1 cellular context compared by ENCODE assay signal in the genomic region with DNA sequence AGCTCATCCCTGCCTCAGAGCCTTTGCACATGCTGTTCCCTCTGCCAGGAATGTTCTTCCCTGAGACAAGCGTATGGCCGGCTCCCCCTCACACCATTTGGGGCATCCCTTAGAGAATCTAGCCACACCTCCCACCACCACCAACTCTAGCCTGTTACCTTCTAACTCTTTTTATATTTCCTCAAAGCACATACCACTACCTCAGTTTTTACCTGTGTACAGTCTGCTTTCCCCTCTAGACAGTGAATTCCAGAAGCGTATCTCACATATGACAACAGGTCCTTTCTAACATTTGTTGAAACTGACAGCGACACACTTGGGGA.
TF ChIP-seq lines count a peak whose summit lies in the region.

No MANE protein-coding gene starts in this region.

TF ChIP-seq in GM12878, 131 proteins besides CTCF, POLR2A, EP300 and RAD21 (continued from another document):
- TF ChIP-seq MXI1 (IDR thresholded peaks at IDR 0.05; ENCODE audit: low read depth, low read length) (0 out of 2 replicates have a peak, but pooled peaks have one; percentile 2), HDGF (IDR thresholded peaks at IDR 0.05) (0 out of 2 replicates have a peak, but pooled peaks have one; percentile 8), IKZF2 (IDR thresholded peaks at IDR 0.05) (peak in 1 of 2 experiments; percentile 7; a peak in 2 of 4 replicates), JUND (IDR thresholded peaks at IDR 0.05; ENCODE audit: low read depth, low read length) (no peak), HCFC1 (IDR thresholded peaks at IDR 0.05; ENCODE audit: low read length) (0 out of 2 replicates have a peak, but pooled peaks have one; percentile 22), POLR2AphosphoS5 (IDR thresholded peaks at IDR 0.05; ENCODE audit: low read length) (peak; percentile 54), RFX5 (IDR thresholded peaks at IDR 0.05; ENCODE audit: low read depth, low read length) (no peak), BMI1 (IDR thresholded peaks at IDR 0.05; ENCODE audit: borderline replicate concordance) (peak; percentile 11; the same call in 1 of the 2 replicates), MLLT1 (IDR thresholded peaks at IDR 0.05) (peak; percentile 95), ZBTB11 (CRISPR knock-in tag; IDR thresholded peaks at IDR 0.05) (no peak)
- TF ChIP-seq, protein P1, sequence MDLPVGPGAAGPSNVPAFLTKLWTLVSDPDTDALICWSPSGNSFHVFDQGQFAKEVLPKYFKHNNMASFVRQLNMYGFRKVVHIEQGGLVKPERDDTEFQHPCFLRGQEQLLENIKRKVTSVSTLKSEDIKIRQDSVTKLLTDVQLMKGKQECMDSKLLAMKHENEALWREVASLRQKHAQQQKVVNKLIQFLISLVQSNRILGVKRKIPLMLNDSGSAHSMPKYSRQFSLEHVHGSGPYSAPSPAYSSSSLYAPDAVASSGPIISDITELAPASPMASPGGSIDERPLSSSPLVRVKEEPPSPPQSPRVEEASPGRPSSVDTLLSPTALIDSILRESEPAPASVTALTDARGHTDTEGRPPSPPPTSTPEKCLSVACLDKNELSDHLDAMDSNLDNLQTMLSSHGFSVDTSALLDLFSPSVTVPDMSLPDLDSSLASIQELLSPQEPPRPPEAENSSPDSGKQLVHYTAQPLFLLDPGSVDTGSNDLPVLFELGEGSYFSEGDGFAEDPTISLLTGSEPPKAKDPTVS (IDR thresholded peaks at IDR 0.05; ENCODE audit: low read depth, low read length): no peak
- TF ChIP-seq, protein P2, sequence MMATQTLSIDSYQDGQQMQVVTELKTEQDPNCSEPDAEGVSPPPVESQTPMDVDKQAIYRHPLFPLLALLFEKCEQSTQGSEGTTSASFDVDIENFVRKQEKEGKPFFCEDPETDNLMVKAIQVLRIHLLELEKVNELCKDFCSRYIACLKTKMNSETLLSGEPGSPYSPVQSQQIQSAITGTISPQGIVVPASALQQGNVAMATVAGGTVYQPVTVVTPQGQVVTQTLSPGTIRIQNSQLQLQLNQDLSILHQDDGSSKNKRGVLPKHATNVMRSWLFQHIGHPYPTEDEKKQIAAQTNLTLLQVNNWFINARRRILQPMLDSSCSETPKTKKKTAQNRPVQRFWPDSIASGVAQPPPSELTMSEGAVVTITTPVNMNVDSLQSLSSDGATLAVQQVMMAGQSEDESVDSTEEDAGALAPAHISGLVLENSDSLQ (IDR thresholded peaks at IDR 0.05): 0 out of 2 replicates have a peak, but pooled peaks have one; percentile 19
